In genomic region chr3:65854606-65855304, GRCh38 we compare ENCODE assay signal across 11 cellular contexts.
DNase-seq lines count a peak whose midpoint lies in the region; ATAC-seq and TF ChIP-seq lines count a peak whose summit lies in the region.
"Had no signal": no experiment of that assay in that cellular context is flagged by ENCODE, and none has a peak within 500 bp of the region (broad histone marks: within the 10 kb centered on the region; RNA-seq: fewer than 3 reads in every experiment).

No MANE protein-coding gene starts in this region.

- no peak for TF ChIP-seq CTCF in HEK293 (tag by site-specific recombination; IDR thresholded peaks at IDR 0.05)
- no peak for TF ChIP-seq CTCF in OCI-LY3 (IDR thresholded peaks at IDR 0.05; ENCODE audit: low read depth, low read length)
- no peak for TF ChIP-seq CTCF in glutamatergic neuron (IDR thresholded peaks at IDR 0.05; ENCODE audit: partially characterized antibody, unreplicated experiment)

- no peaks in the 10 kb centered on the region for H3K36me3 ChIP-seq in HEK293 (ENCODE audit: control insufficient read depth in 2 of 2, insufficient read depth in 1 of 2, low read length in 2 of 2)
- no peaks in the 10 kb centered on the region for H3K36me3 ChIP-seq in OCI-LY3 (replicated peaks; ENCODE audit: low read depth, low read length)
- no peaks in the 10 kb centered on the region for H3K36me3 ChIP-seq in CD4-positive, alpha-beta memory T cell (ENCODE audit: insufficient read depth, low read length)

- no peak overlapping the region for H3K4me3 ChIP-seq in HEK293 (ENCODE audit: low read depth, low read length)
- no peak overlapping the region for H3K4me3 ChIP-seq in OCI-LY3 (ENCODE audit: low read length)
- H3K4me3 ChIP-seq in CD4-positive, alpha-beta memory T cell (ENCODE audit: low read length in 2 of 2), result no peak overlapping the region

- POLR2A ChIA-PET in HEK293 (lab: Yijun Ruan, JAX), result no interaction called here
- POLR2A ChIA-PET in CD4-positive, alpha-beta memory T cell (lab: Charles Lee; ENCODE audit: partially characterized antibody), result no interaction called here

- H2AFZ ChIP-seq in OCI-LY3 (ENCODE audit: low read depth, low read length), result peak overlapping the region; percentile 34; the same call in 1 of the 2 replicates

- CTCF ChIA-PET in HEK293 (lab: Yijun Ruan, JAX), result interaction anchor here (0.6 kb wide), 1 partner anchor 166 kb away, joined by 3 read pairs; no protein-coding TSS in a partner anchor
- CTCF ChIA-PET in CD4-positive, alpha-beta memory T cell (lab: Charles Lee; ENCODE audit: partially characterized antibody), result no interaction called here

- ATAC-seq in HG02571 (IDR thresholded peaks at IDR 0.05; ENCODE audit: unreplicated experiment), result no peak
- ATAC-seq: effector memory CD8-positive, alpha-beta T cell had no signal

- no peaks in the 10 kb centered on the region for H3K36me3 Mint-ChIP-seq in glutamatergic neuron (ENCODE audit: unreplicated experiment)
- no peaks in the 10 kb centered on the region for H3K36me3 Mint-ChIP-seq in CD4-positive, alpha-beta memory T cell

- H3K4me1 ChIP-seq in HEK293 (ENCODE audit: control insufficient read depth, insufficient read depth, low read length), result 0 out of 2 replicates have a peak, but pooled peaks cover 2% of the 10 kb centered on the region
- H3K4me1 ChIP-seq in OCI-LY3 (ENCODE audit: low read length), result peaks cover 7% of the 10 kb centered on the region; the same call in 1 of the 2 replicates
- no peaks in the 10 kb centered on the region for H3K4me1 ChIP-seq in CD4-positive, alpha-beta memory T cell (ENCODE audit: insufficient read depth, low read length)

- intact Hi-C loops in CD4-positive, alpha-beta memory T cell (cut with micrococcal nuclease), result no loop called here

- no peaks in the 10 kb centered on the region for H3K9me3 Mint-ChIP-seq in glutamatergic neuron (ENCODE audit: unreplicated experiment)
- H3K9me3 Mint-ChIP-seq in CD4-positive, alpha-beta memory T cell, result peaks cover 0 to 8% (median 4%) of the 10 kb centered on the region in 8 donors
- H3K9me3 Mint-ChIP-seq: activated T-helper 2 cell treated with anti-CD3 and anti-CD28 coated beads, Interferon-gamma antibody, Interleukin-2, Interleukin-4, amounts not matched to agents 10 μg/mL and 5 μg/mL and 100 μg/mL, durations not matched to agents 14 hours and 24 hours and 36 hours had no signal

- 0 out of 2 replicates have a peak overlapping the region, but pooled peaks have one; percentile 11 for H3K4me2 ChIP-seq in OCI-LY3 (ENCODE audit: low read length)

- peaks cover 8% of the 10 kb centered on the region for H3K4me1 Mint-ChIP-seq in glutamatergic neuron (ENCODE audit: low read depth, unreplicated experiment)
- H3K4me1 Mint-ChIP-seq in CD4-positive, alpha-beta memory T cell, result no peaks in the 10 kb centered on the region

- H3K79me2 ChIP-seq in OCI-LY3 (ENCODE audit: low read length), result no peaks in the 10 kb centered on the region

- peak; percentile 73 for DNase-seq in COR-L47 (lab: John Stamatoyannopoulos, UW)
- DNase-seq in glutamatergic neuron, result no peak
- DNase-seq in stimulated activated naive CD4-positive, alpha-beta T cell (lab: John Stamatoyannopoulos, UW), result no peak
- DNase-seq in CD4-positive, alpha-beta memory T cell, result no peak
- DNase-seq in D341Med (ENCODE audit: low spot score), result no peak
- DNase-seq: T-helper 1 cell had no signal

- H3K27me3 ChIP-seq in OCI-LY3 (ENCODE audit: low read depth, low read length), result peaks cover 11% of the 10 kb centered on the region; the same call in 1 of the 2 replicates
- no peaks in the 10 kb centered on the region for H3K27me3 ChIP-seq in CD4-positive, alpha-beta memory T cell (ENCODE audit: insufficient read depth, low read length)

- H4K20me1 ChIP-seq in OCI-LY3 (ENCODE audit: insufficient read depth, low read length), result no peaks in the 10 kb centered on the region

- H3K9me3 ChIP-seq in HEK293 (ENCODE audit: control insufficient read depth, insufficient read depth, low read depth, low read length), result no peaks in the 10 kb centered on the region
- H3K9me3 ChIP-seq in OCI-LY3 (ENCODE audit: insufficient read depth, low read length), result no peaks in the 10 kb centered on the region
- no peaks in the 10 kb centered on the region for H3K9me3 ChIP-seq in CD4-positive, alpha-beta memory T cell (ENCODE audit: control insufficient read depth in 1 of 2, low read length in 2 of 2)

- H3K9ac ChIP-seq in OCI-LY3 (ENCODE audit: low read length), result no peak overlapping the region

- H3K4me3 Mint-ChIP-seq in glutamatergic neuron (ENCODE audit: unreplicated experiment), result no peak overlapping the region
- H3K4me3 Mint-ChIP-seq in CD4-positive, alpha-beta memory T cell, result no peak overlapping the region

- peak overlapping the region; percentile 86 for H3K27ac Mint-ChIP-seq in glutamatergic neuron (ENCODE audit: unreplicated experiment)
- peak overlapping the region in 2 of 7 donors; percentile 63 to 76 for H3K27ac Mint-ChIP-seq in CD4-positive, alpha-beta memory T cell
- H3K27ac Mint-ChIP-seq: activated T-helper 2 cell treated with anti-CD3 and anti-CD28 coated beads, Interferon-gamma antibody, Interleukin-2, Interleukin-4, amounts not matched to agents 10 μg/mL and 5 μg/mL and 100 μg/mL, durations not matched to agents 14 hours and 24 hours and 36 hours had no signal

- H3K27ac ChIP-seq in HEK293 (ENCODE audit: extremely low read depth, low read depth, low read length) (no peak overlapping the region), OCI-LY3 (ENCODE audit: low read length) (no peak overlapping the region)
- no peak overlapping the region for H3K27ac ChIP-seq in CD4-positive, alpha-beta memory T cell (ENCODE audit: low read depth, low read length)

- peaks cover 4% of the 10 kb centered on the region for H3K27me3 Mint-ChIP-seq in glutamatergic neuron (ENCODE audit: unreplicated experiment)
- no peaks in the 10 kb centered on the region for H3K27me3 Mint-ChIP-seq in CD4-positive, alpha-beta memory T cell
- H3K27me3 Mint-ChIP-seq: effector memory CD8-positive, alpha-beta T cell had no signal

TF ChIP-seq in HEK293, 187 proteins besides CTCF, POLR2A, EP300 and RAD21 (continues in another document):
- TF ChIP-seq ZNF404 (tag by site-specific recombination; IDR thresholded peaks at IDR 0.05) (no peak), ZBTB7A (tag by site-specific recombination; IDR thresholded peaks at IDR 0.05; ENCODE audit: low read depth) (no peak), ZSCAN23 (tag by site-specific recombination; IDR thresholded peaks at IDR 0.05) (no peak), PRDM6 (tag by site-specific recombination; IDR thresholded peaks at IDR 0.05) (0 out of 2 replicates have a peak, but pooled peaks have one; percentile 17), KLF17 (tag by site-specific recombination; IDR thresholded peaks at IDR 0.05) (no peak), PBX3 (CRISPR knock-in tag; IDR thresholded peaks at IDR 0.05) (no peak), ZNF37A (tag by site-specific recombination; IDR thresholded peaks at IDR 0.05) (no peak), PRDM1 (tag by site-specific recombination; IDR thresholded peaks at IDR 0.05) (no peak), ZNF473 (tag by site-specific recombination; IDR thresholded peaks at IDR 0.05) (no peak), ZNF416 (tag by site-specific recombination; IDR thresholded peaks at IDR 0.05) (no peak), ZSCAN5A (tag by site-specific recombination; IDR thresholded peaks at IDR 0.05) (no peak), EGR2 (tag by site-specific recombination; IDR thresholded peaks at IDR 0.05; ENCODE audit: low read depth) (no peak), ZNF514 (tag by site-specific recombination; IDR thresholded peaks at IDR 0.05) (no peak), ZBTB8A (tag by site-specific recombination; IDR thresholded peaks at IDR 0.05) (no peak), FEZF1 (tag by site-specific recombination; IDR thresholded peaks at IDR 0.05) (peak; percentile 49; the same call in 1 of the 2 replicates)
